In the genomic region with DNA sequence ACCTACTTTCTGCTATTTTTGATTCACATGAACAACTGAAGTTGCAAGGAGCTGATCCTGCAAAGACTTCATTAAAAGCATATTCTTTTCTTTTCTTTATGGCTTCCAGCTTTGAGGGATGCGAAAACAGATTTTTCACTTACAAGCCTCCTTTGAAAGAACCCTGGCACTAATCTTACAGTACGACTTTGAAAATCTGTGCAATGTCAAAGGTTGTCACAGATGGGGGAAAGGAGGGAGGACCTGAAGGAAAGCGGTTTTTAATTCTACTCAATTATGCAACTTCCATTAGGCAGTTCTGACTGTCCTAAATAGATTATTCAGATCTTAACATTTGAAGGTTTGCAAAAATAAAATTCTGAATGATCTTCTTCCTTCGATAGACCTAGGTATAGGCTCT, we compare ENCODE assay signal across 17 cellular contexts.
"Had no signal": no experiment of that assay in that cellular context is flagged by ENCODE, and none has a peak within 500 bp of the region (broad histone marks: within the 10 kb centered on the region; RNA-seq: fewer than 3 reads in every experiment).

No MANE protein-coding gene starts in this region.

- H3K27me3 ChIP-seq: brain microvascular endothelial cell, dorsolateral prefrontal cortex, suprapubic skin, upper lobe of left lung had no signal

- DNase-seq: activated CD4-positive, alpha-beta T cell treated with anti-CD3 and anti-CD28 coated beads for 1 hour; activated CD4-positive, alpha-beta T cell treated with anti-CD3 and anti-CD28 coated beads, Interleukin-2, amount 50 U/mL, for 48 hours; activated effector memory CD4-positive, alpha-beta T cell treated with anti-CD3 and anti-CD28 coated beads, Interleukin-2, amount 50 U/mL, for 16 hours; activated T-cell treated with anti-CD3 and anti-CD28 coated beads, Interleukin-2, amount 50 U/mL, for 4 hours; amygdala; brain microvascular endothelial cell; dorsolateral prefrontal cortex; midbrain; naive thymus-derived CD4-positive, alpha-beta T cell; nucleus accumbens; stimulated activated CD4-positive, alpha-beta T cell treated with anti-CD3 and anti-CD28 coated beads, Interleukin-4, amount 100 ng/mL, for 1 hour; stimulated activated CD8-positive, alpha-beta memory T cell treated with anti-CD3 and anti-CD28 coated beads, Interleukin-4, amount 100 ng/mL, for 48 hours; stimulated activated naive CD8-positive, alpha-beta T cell treated with anti-CD3 and anti-CD28 coated beads, Interleukin-15, Interleukin-2, amounts not matched to agents 100 U/mL and 50 U/mL, for 24 hours; upper lobe of left lung had no signal

- H3K9me3 Mint-ChIP-seq: activated naive CD4-positive, alpha-beta T cell treated with anti-CD3 and anti-CD28 coated beads, Interleukin-2, amount 50 U/mL, for 72 hours; activated T-cell treated with anti-CD3 and anti-CD28 coated beads, Interleukin-2, amount 50 U/mL, for 4 hours; naive thymus-derived CD4-positive, alpha-beta T cell had no signal

- H3K4me3 ChIP-seq: dorsolateral prefrontal cortex, suprapubic skin, upper lobe of left lung had no signal

- H3K27ac ChIP-seq: brain microvascular endothelial cell, suprapubic skin, upper lobe of left lung had no signal

- H3K9me3 ChIP-seq: suprapubic skin, upper lobe of left lung had no signal

- H3K27me3 Mint-ChIP-seq: naive thymus-derived CD4-positive, alpha-beta T cell; progenitor cell of endocrine pancreas had no signal

- H3K36me3 ChIP-seq: brain microvascular endothelial cell, suprapubic skin, upper lobe of left lung had no signal

- H3K4me3 Mint-ChIP-seq: activated T-cell treated with anti-CD3 and anti-CD28 coated beads, Interleukin-2, amount 50 U/mL, for 4 hours had no signal

- H3K27ac Mint-ChIP-seq: activated naive CD4-positive, alpha-beta T cell treated with anti-CD3 and anti-CD28 coated beads, Interleukin-2, amount 50 U/mL, for 72 hours; progenitor cell of endocrine pancreas had no signal
